ENCODE assay signal across 8 cellular contexts in the genomic region with DNA sequence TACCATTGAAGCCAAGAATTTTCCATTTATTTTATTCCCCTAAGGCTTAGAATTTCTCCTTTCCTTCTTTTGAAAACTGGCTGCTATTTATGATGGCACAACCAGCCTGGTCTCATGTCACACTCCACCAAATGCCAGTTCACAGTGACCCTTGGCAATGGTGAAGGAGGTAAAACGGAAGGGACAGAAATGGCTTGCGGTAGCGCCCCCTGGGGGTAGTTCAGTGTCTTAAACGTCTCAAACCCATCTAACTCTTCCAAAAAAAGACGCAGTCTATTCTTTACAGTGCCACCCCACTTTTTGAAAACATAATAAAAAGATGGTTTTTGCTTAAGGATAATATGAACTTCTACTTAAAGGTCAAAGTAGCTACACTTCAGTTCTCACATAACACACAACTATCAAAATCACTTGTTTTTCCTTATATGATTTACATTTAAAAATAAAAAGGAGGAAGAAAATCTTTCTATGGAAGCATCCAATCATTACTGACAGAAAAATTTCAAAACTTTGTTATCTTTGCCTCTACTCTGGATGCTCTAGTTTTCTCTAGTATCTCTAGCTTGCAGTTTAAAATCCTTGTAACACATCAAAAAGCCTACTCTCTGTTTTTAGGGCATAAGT.
A peak's percentile ranks its signal among the peaks of the same experiment; 100 is the strongest.
DNase-seq lines count a peak whose midpoint lies in the region; ATAC-seq and TF ChIP-seq lines count a peak whose summit lies in the region.

No MANE protein-coding gene starts in this region.

- no peak for ATAC-seq in GM21423 (IDR thresholded peaks at IDR 0.05; ENCODE audit: unreplicated experiment)

- peak; percentile 51 for TF ChIP-seq CTCF in AG04449 (IDR thresholded peaks at IDR 0.05; ENCODE audit: insufficient read depth, low read length, missing control alignments)
- TF ChIP-seq CTCF in GM13977 (IDR thresholded peaks at IDR 0.05; ENCODE audit: extremely low read depth, insufficient read depth, missing control alignments), result peak; percentile 46

- CTCF ChIA-PET in AG04449 (lab: Yijun Ruan, JAX), result interaction anchor here (0.7 to 4.5 kb wide), 14 partner anchors 8 to 256 kb away, joined by 3 to 49 read pairs (median 4); a partner anchor contains a TSS

- POLR2A ChIA-PET in AG04449 (lab: Yijun Ruan, JAX), result no interaction called here

- in situ Hi-C loops in GM13977 (cut with MboI; ENCODE audit: low pct_unique_long_range_greater_than_20kb, low sequenced_read_pairs, unreplicated experiment), result no loop called here

- DNase-seq in AG04449 (ENCODE audit: low read depth, low spot score), result no peak
- no peak for DNase-seq in GM13977 (ENCODE audit: low spot score)
- DNase-seq in NCI-H69 (lab: John Stamatoyannopoulos, UW), result peak; percentile 59
- peak; percentile 38 for DNase-seq in activated T-cell treated with anti-CD3 and anti-CD28 coated beads for 24 hours (ENCODE audit: low read depth)
- peak; percentile 21 for DNase-seq in fibroblast of the conjunctiva (ENCODE audit: low read depth)
- peak; percentile 34 to 55 (median 40) for DNase-seq in stimulated activated CD4-positive, alpha-beta T cell treated with anti-CD3 and anti-CD28 coated beads, Interleukin-12 subunit alpha, Interleukin-12 subunit beta, amount 100 ng/mL, for 48 hours (ENCODE audit: low read depth in 2 of 3, low spot score in 1 of 3)
- no peak for DNase-seq in GOT3 (lab: John Stamatoyannopoulos, UW)

- H3K4me3 ChIP-seq in AG04449 (ENCODE audit: low read depth, low read length), result no peak overlapping the region

Comparison
In these comparisons a context has a peak if more than half of its experiments do, and no peak if none do; other contexts are left out.
1. DNase-seq: peak in NCI-H69 (single experiment), activated T-cell treated with anti-CD3 and anti-CD28 coated beads for 24 hours (single experiment), fibroblast of the conjunctiva (single experiment) and stimulated activated CD4-positive, alpha-beta T cell treated with anti-CD3 and anti-CD28 coated beads, Interleukin-12 subunit alpha, Interleukin-12 subunit beta, amount 100 ng/mL, for 48 hours (3 of 3); none in AG04449 (single experiment), GM13977 (single experiment) and GOT3 (single experiment).